8 cellular contexts compared by ENCODE assay signal in genomic region chr10:44310762-44311562, GRCh38.
A peak's percentile ranks its signal among the peaks of the same experiment; 100 is the strongest.
DNase-seq lines count a peak whose midpoint lies in the region; FAIRE-seq and TF ChIP-seq lines count a peak whose summit lies in the region.

No MANE protein-coding gene starts in this region.

- CTCF ChIA-PET in H1 (lab: Charles Lee; ENCODE audit: partially characterized antibody), result interaction anchor here (0.6 to 3.2 kb wide), 33 partner anchors 9 to 641 kb away, joined by 3 to 11 read pairs (median 4); no protein-coding TSS in a partner anchor

- TF ChIP-seq EP300 in H1 (IDR thresholded peaks at IDR 0.05; ENCODE audit: borderline replicate concordance in 1 of 2, low read depth in 2 of 2, low read length in 2 of 2), result 0 out of 3 replicates have a peak, but pooled peaks of 1 of the 2 experiments have one; percentile 59

- no peak overlapping the region for H2BK15ac ChIP-seq in H1 (ENCODE audit: low read length)

- peak overlapping the region; percentile 93; the same call in 1 of the 2 replicates for H2AFZ ChIP-seq in H1 (ENCODE audit: low read length)

- POLR2A ChIA-PET in H1 (lab: Charles Lee; ENCODE audit: partially characterized antibody), result interaction anchor here (0.8 to 1.4 kb wide), 5 partner anchors 40 to 554 kb away, joined by 3 to 4 read pairs (median 3); partner anchors contain the start of gene CXCL12

- no peak overlapping the region for H2AK5ac ChIP-seq in H1 (ENCODE audit: low read depth, low read length)

- no peaks in the 10 kb centered on the region for H3K36me3 ChIP-seq in H1 (ENCODE audit: control insufficient read depth in 2 of 4, insufficient read depth in 4 of 4, low read length in 3 of 4)

- H3K9me3 ChIP-seq in H1 (ENCODE audit: insufficient read depth in 2 of 2, low read depth in 1 of 2, low read length in 1 of 2), result no peaks in the 10 kb centered on the region

- H4K20me1 ChIP-seq in H1 (replicated peaks in 1 of 2; ENCODE audit: control insufficient read depth in 1 of 2, insufficient read depth in 2 of 2, low read length in 2 of 2), result no peaks in the 10 kb centered on the region

- H3K4me2 ChIP-seq in H1 (ENCODE audit: insufficient read depth in 1 of 2, low read depth in 2 of 2, low read length in 2 of 2), result peak overlapping the region; percentile 40 to 67

- peak overlapping the region; percentile 82; the same call in 1 of the 2 replicates for H3K18ac ChIP-seq in H1 (ENCODE audit: extremely low read depth, low read length)

- no peak overlapping the region for H2BK120ac ChIP-seq in H1 (replicated peaks; ENCODE audit: low read depth, low read length)

- FAIRE-seq in H54 (lab: Jason Lieb, UNC) (no peak), H1 (lab: Jason Lieb, UNC) (no peak)

- DNase-seq in GM04503 (ENCODE audit: low read depth) (peak; percentile 16), H54 (ENCODE audit: insufficient read length, low spot score) (peak; percentile 59), LoVo (ENCODE audit: low spot score) (peak; percentile 29), H1 (ENCODE audit: low read depth in 1 of 2, low spot score in 2 of 2) (peak; percentile 58 to 94), midbrain (lab: John Stamatoyannopoulos, UW) (peak; percentile 90), NCI-H1048 (lab: John Stamatoyannopoulos, UW) (no peak)
- peak; percentile 86 for DNase-seq in activated CD8-positive, alpha-beta memory T cell treated with anti-CD3 and anti-CD28 coated beads for 24 hours
- peak; percentile 34 to 39 for DNase-seq in stimulated activated CD8-positive, alpha-beta memory T cell treated with anti-CD3 and anti-CD28 coated beads, Interleukin-2, amount 100 ng/mL, for 1 hour (ENCODE audit: low read depth in 2 of 2)

- peak overlapping the region; percentile 68 for H4K8ac ChIP-seq in H1 (ENCODE audit: extremely low read depth, insufficient read depth, low read length)

- no peak overlapping the region for H3K27ac ChIP-seq in H1 (ENCODE audit: low read depth, low read length)

- H3K4ac ChIP-seq in H1 (replicated peaks; ENCODE audit: insufficient read length, low read depth, low read length), result no peak overlapping the region

- 0 out of 2 replicates have a peak overlapping the region, but pooled peaks have one; percentile 28 for H2BK20ac ChIP-seq in H1 (ENCODE audit: low read length)

- 9% methylated on average over 44 of the region's 58 CpGs; no CpG with 5 or more reads in 1 of the 2 experiments for WGBS in H1 (ENCODE audit: extremely low coverage in 1 of 2, insufficient coverage in 1 of 2, insufficient read length in 1 of 2, insufficient replicate concordance in 2 of 2, low coverage in 1 of 2, low lambda C conversion rate in 2 of 2, missing lambda C conversion rate in 1 of 2), 2 experiments

- no peak overlapping the region; a peak in 1 of 7 replicates for H3K9ac ChIP-seq in H1 (replicated peaks in 1 of 4; ENCODE audit: extremely low read depth in 1 of 4, low read depth in 3 of 4, low read length in 3 of 4)

- H3K23me2 ChIP-seq in H1 (ENCODE audit: low read depth, low read length), result peaks cover 2% of the 10 kb centered on the region; the same call in 1 of the 2 replicates

- H3K4me3 ChIP-seq in H1 (ENCODE audit: extremely low read depth in 1 of 4, insufficient read depth in 2 of 4, low read depth in 3 of 4, low read length in 4 of 4), result peak overlapping the region in 2 of 4 experiments; percentile 15 to 49; a peak in 5 of 8 replicates

- peak; percentile 77 to 86 for TF ChIP-seq RAD21 in H1 (IDR thresholded peaks at IDR 0.05 in 1 of 2, conservative IDR thresholded peaks at IDR 0.05 in 1 of 2; ENCODE audit: low read depth in 2 of 2, low read length in 2 of 2)

- TF ChIP-seq CTCF in H1 (IDR thresholded peaks at IDR 0.05; ENCODE audit: control extremely low read depth in 1 of 3, insufficient read depth in 1 of 3, low read depth in 1 of 3, low read length in 3 of 3), result peak; percentile 93 to 96 (median 93)

- no peaks in the 10 kb centered on the region for H3K79me1 ChIP-seq in H1 (ENCODE audit: low read depth, low read length)

- peak overlapping the region; percentile 8 for H4K91ac ChIP-seq in H1 (replicated peaks; ENCODE audit: insufficient read length, low read length)

- H3K79me2 ChIP-seq in H1 (ENCODE audit: control insufficient read depth in 1 of 2, insufficient read depth in 2 of 2, low read length in 2 of 2), result no peaks in the 10 kb centered on the region

- no peak overlapping the region for H3K23ac ChIP-seq in H1 (ENCODE audit: insufficient read length)

- no peak overlapping the region for H3K56ac ChIP-seq in H1 (replicated peaks; ENCODE audit: insufficient read length, low read depth, low read length)

- H4K5ac ChIP-seq in H1 (ENCODE audit: insufficient read length, low read depth, low read length), result no peak overlapping the region

- 0 out of 2 replicates have a peak overlapping the region, but pooled peaks have one; percentile 6 for H2BK12ac ChIP-seq in H1 (ENCODE audit: low read depth, low read length)

- 0 out of 2 replicates have a peak overlapping the region, but pooled peaks have one; percentile 4 for H2BK5ac ChIP-seq in H1 (ENCODE audit: low read depth, low read length)

- TF ChIP-seq POLR2A in H54 (IDR thresholded peaks at IDR 0.05; ENCODE audit: low read depth, low read length) (no peak), H1 (IDR thresholded peaks at IDR 0.05; ENCODE audit: control extremely low read depth in 1 of 2, low read depth in 2 of 2, low read length in 2 of 2) (peak in 1 of 2 experiments; percentile 42; a peak in 1 of 3 replicates)

- peaks cover 0 to 25% (median 19%) of the 10 kb centered on the region in 4 experiments; a peak in 6 of 7 replicates for H3K27me3 ChIP-seq in H1 (replicated peaks in 1 of 4; ENCODE audit: control insufficient read depth in 3 of 4, extremely low read depth in 1 of 4, insufficient read depth in 3 of 4, low read length in 3 of 4)

- H3K4me1 ChIP-seq in H1 (replicated peaks in 1 of 4; ENCODE audit: control insufficient read depth in 3 of 4, insufficient read depth in 4 of 4, low read length in 3 of 4), result peaks cover 0 to 10% (median 6%) of the 10 kb centered on the region in 4 experiments; a peak in 6 of 7 replicates

- H3K14ac ChIP-seq in H1 (ENCODE audit: insufficient read length), result no peak overlapping the region

TF ChIP-seq in H1, 55 proteins besides CTCF, POLR2A, EP300 and RAD21 (continues in another document):
- peak in 1 of 2 experiments; percentile 65; a peak in 1 of 4 replicates for TF ChIP-seq SIN3A (conservative IDR thresholded peaks at IDR 0.05 in 1 of 2, IDR thresholded peaks at IDR 0.05 in 1 of 2; ENCODE audit: low read depth in 1 of 2, low read length in 2 of 2)
- TF ChIP-seq SIX5 (IDR thresholded peaks at IDR 0.05; ENCODE audit: low read depth, low read length), result no peak
- TF ChIP-seq JUND (IDR thresholded peaks at IDR 0.05; ENCODE audit: low read length), result 0 out of 2 replicates have a peak, but pooled peaks have one; percentile 12
- TF ChIP-seq SIRT6 (IDR thresholded peaks at IDR 0.05; ENCODE audit: low read length), result no peak
- TF ChIP-seq EZH2 (IDR thresholded peaks at IDR 0.05; ENCODE audit: low read depth, low read length, severe bottlenecking), result no peak
- TF ChIP-seq NANOG (IDR thresholded peaks at IDR 0.05; ENCODE audit: insufficient read depth, low read depth, low read length, poor library complexity, severe bottlenecking), result no peak
- no peak for TF ChIP-seq RXRA (IDR thresholded peaks at IDR 0.05; ENCODE audit: insufficient read depth, low read depth, low read length)
- peak; percentile 49; the same call in 1 of the 2 replicates for TF ChIP-seq EGR1 (IDR thresholded peaks at IDR 0.05; ENCODE audit: borderline replicate concordance, low read depth, low read length)
- TF ChIP-seq POLR2AphosphoS5 (IDR thresholded peaks at IDR 0.05; ENCODE audit: low read depth, low read length), result 0 out of 2 replicates have a peak, but pooled peaks have one; percentile 57
- TF ChIP-seq CREB1 (IDR thresholded peaks at IDR 0.05), result peak; percentile 59
- TF ChIP-seq POU5F1 (IDR thresholded peaks at IDR 0.05; ENCODE audit: low read depth, low read length), result no peak
- no peak for TF ChIP-seq CBX5 (IDR thresholded peaks at IDR 0.05; ENCODE audit: low read depth, low read length)
- TF ChIP-seq KDM5A (IDR thresholded peaks at IDR 0.05; ENCODE audit: low read length), result no peak
- TF ChIP-seq HDAC6 (IDR thresholded peaks at IDR 0.05; ENCODE audit: low read depth, low read length), result no peak
- no peak for TF ChIP-seq CHD1 (IDR thresholded peaks at IDR 0.05; ENCODE audit: low read depth, low read length)
- 0 out of 2 replicates have a peak, but pooled peaks have one; percentile 43 for TF ChIP-seq GTF2F1 (IDR thresholded peaks at IDR 0.05; ENCODE audit: borderline replicate concordance, low read depth, low read length)
- no peak for TF ChIP-seq ZNF274 (IDR thresholded peaks at IDR 0.05; ENCODE audit: borderline replicate concordance, extremely low read depth, low read length)
- TF ChIP-seq ATF3 (IDR thresholded peaks at IDR 0.05; ENCODE audit: insufficient read depth, low read depth, low read length), result peak; percentile 91
- peak; percentile 96 for TF ChIP-seq USF2 (IDR thresholded peaks at IDR 0.05; ENCODE audit: low read length)
- no peak for TF ChIP-seq ATF2 (IDR thresholded peaks at IDR 0.05; ENCODE audit: low read length)
- TF ChIP-seq KDM1A (IDR thresholded peaks at IDR 0.05; ENCODE audit: borderline replicate concordance, low read length), result no peak
